ENCODE assay signal across 9 cellular contexts in genomic region chr11:101880208-101880607, GRCh38. TPM values are rescaled to one million over a fixed set of nuclear protein-coding genes. Genes with fewer than 3 reads are reported as not detected.
DNase-seq lines count a peak whose midpoint lies in the region; TF ChIP-seq lines count a peak whose summit lies in the region.
"Had no signal": no experiment of that assay in that cellular context is flagged by ENCODE, and none has a peak within 500 bp of the region (broad histone marks: within the 10 kb centered on the region; RNA-seq: fewer than 3 reads in every experiment).

No MANE protein-coding gene starts in this region.

- H3K4me1 ChIP-seq in KMS-11 (ENCODE audit: low read depth, poor library complexity, severe bottlenecking) = no peaks in the 10 kb centered on the region
- no peaks in the 10 kb centered on the region for H3K4me1 ChIP-seq in adrenal gland (replicated peaks in 1 of 2)
- no peaks in the 10 kb centered on the region for H3K4me1 ChIP-seq in mesendoderm (ENCODE audit: control insufficient read depth, low read depth, low read length)
- H3K4me1 ChIP-seq in prostate gland (replicated peaks) = no peaks in the 10 kb centered on the region

- peak; percentile 7 for DNase-seq in GM10248 (ENCODE audit: extremely low spot score)
- peak in 1 of 7 donors; percentile 4 for DNase-seq in adrenal gland
- DNase-seq in mesendoderm = peak; percentile 66
- DNase-seq in activated CD4-positive, alpha-beta memory T cell treated with anti-CD3 and anti-CD28 coated beads, Interleukin-2, amount 10 ng/mL, durations not matched to agents 7 days and 5 days = no peak
- no peak for DNase-seq in cerebellum (ENCODE audit: low spot score)
- no peak for DNase-seq in prostate gland (ENCODE audit: low spot score)
- DNase-seq in activated T-helper 1 cell treated with anti-CD3 and anti-CD28 coated beads, Interleukin-12 subunit alpha, Interleukin-12 subunit beta, Interleukin-2, Interleukin-4 antibody, amounts not matched to agents 30 ng/mL and 10 ng/mL and 1 ng/mL, durations not matched to agents 14 hours and 24 hours and 36 hours (ENCODE audit: low spot score) = no peak
- DNase-seq: effector memory CD4-positive, alpha-beta T cell had no signal

- H3K4ac ChIP-seq in mesendoderm (ENCODE audit: low read depth, low read length) = no peak overlapping the region

- H3K36me3 Mint-ChIP-seq in activated CD4-positive, alpha-beta memory T cell treated with anti-CD3 and anti-CD28 coated beads, Interleukin-2, amount 10 ng/mL, durations not matched to agents 7 days and 5 days (ENCODE audit: low read depth) = no peaks in the 10 kb centered on the region
- H3K36me3 Mint-ChIP-seq in activated T-helper 1 cell treated with anti-CD3 and anti-CD28 coated beads, Interleukin-12 subunit alpha, Interleukin-12 subunit beta, Interleukin-2, Interleukin-4 antibody, amounts not matched to agents 30 ng/mL and 10 ng/mL and 1 ng/mL, durations not matched to agents 14 hours and 24 hours and 36 hours (ENCODE audit: low read depth) = no peaks in the 10 kb centered on the region

- peak; percentile 39 for TF ChIP-seq CTCF in GM10248 (IDR thresholded peaks at IDR 0.05; ENCODE audit: control extremely low read depth, extremely low read depth, low read depth, missing control alignments)
- TF ChIP-seq CTCF in KMS-11 (conservative IDR thresholded peaks at IDR 0.05; ENCODE audit: low read depth, low read length) = peak; percentile 29; the same call in 1 of the 2 replicates
- peak in 4 of 6 experiments; percentile 10 to 31 (median 24) for TF ChIP-seq CTCF in adrenal gland (IDR thresholded peaks at IDR 0.05)
- no peak for TF ChIP-seq CTCF in prostate gland (IDR thresholded peaks at IDR 0.05)

- no peaks in the 10 kb centered on the region for H3K9me3 Mint-ChIP-seq in activated CD4-positive, alpha-beta memory T cell treated with anti-CD3 and anti-CD28 coated beads, Interleukin-2, amount 10 ng/mL, durations not matched to agents 7 days and 5 days
- no peaks in the 10 kb centered on the region for H3K9me3 Mint-ChIP-seq in activated T-helper 1 cell treated with anti-CD3 and anti-CD28 coated beads, Interleukin-12 subunit alpha, Interleukin-12 subunit beta, Interleukin-2, Interleukin-4 antibody, amounts not matched to agents 30 ng/mL and 10 ng/mL and 1 ng/mL, durations not matched to agents 14 hours and 24 hours and 36 hours

- no peak overlapping the region for H2AK5ac ChIP-seq in mesendoderm (ENCODE audit: low read length)

- H3K4me2 ChIP-seq in KMS-11 (no peak overlapping the region), mesendoderm (ENCODE audit: low read length) (no peak overlapping the region)

- H4K5ac ChIP-seq in mesendoderm (ENCODE audit: low read length) = no peak overlapping the region

- H3K4me1 Mint-ChIP-seq in activated CD4-positive, alpha-beta memory T cell treated with anti-CD3 and anti-CD28 coated beads, Interleukin-2, amount 10 ng/mL, durations not matched to agents 7 days and 5 days = no peaks in the 10 kb centered on the region
- H3K4me1 Mint-ChIP-seq in activated T-helper 1 cell treated with anti-CD3 and anti-CD28 coated beads, Interleukin-12 subunit alpha, Interleukin-12 subunit beta, Interleukin-2, Interleukin-4 antibody, amounts not matched to agents 30 ng/mL and 10 ng/mL and 1 ng/mL, durations not matched to agents 14 hours and 24 hours and 36 hours (ENCODE audit: low read depth) = no peaks in the 10 kb centered on the region

- intact Hi-C loops in adrenal gland (cut with DNase I) = no loop called here
- intact Hi-C loops in prostate gland (cut with DNase I) = no loop called here
- intact Hi-C loops in activated T-helper 1 cell treated with anti-CD3 and anti-CD28 coated beads, Interleukin-12 subunit alpha, Interleukin-12 subunit beta, Interleukin-2, Interleukin-4 antibody, amounts not matched to agents 30 ng/mL and 10 ng/mL and 1 ng/mL, durations not matched to agents 14 hours and 24 hours and 36 hours (cut with micrococcal nuclease) = no loop called here

- H3K79me2 ChIP-seq in KMS-11 (ENCODE audit: insufficient read depth, low read depth) (no peaks in the 10 kb centered on the region), mesendoderm (ENCODE audit: control insufficient read depth, insufficient read depth, low read length) (no peaks in the 10 kb centered on the region)

- no peaks in the 10 kb centered on the region for H3K79me1 ChIP-seq in mesendoderm (ENCODE audit: low read length)

- H3K27me3 ChIP-seq in KMS-11 (ENCODE audit: insufficient read depth, low read depth) (no peaks in the 10 kb centered on the region), adrenal gland (no peaks in the 10 kb centered on the region), mesendoderm (ENCODE audit: insufficient read depth, low read length, poor library complexity) (no peaks in the 10 kb centered on the region), prostate gland (replicated peaks; ENCODE audit: insufficient read depth) (no peaks in the 10 kb centered on the region)

- no peak overlapping the region for H2BK120ac ChIP-seq in mesendoderm (ENCODE audit: low read depth, low read length)

- H2BK5ac ChIP-seq in mesendoderm (ENCODE audit: low read length) = no peak overlapping the region

- H3K27ac ChIP-seq in KMS-11 (no peak overlapping the region), adrenal gland (no peak overlapping the region), mesendoderm (ENCODE audit: low read depth, low read length) (no peak overlapping the region), prostate gland (no peak overlapping the region)

- no peak overlapping the region for H2BK15ac ChIP-seq in mesendoderm (replicated peaks; ENCODE audit: low read depth)

- H3K36me3 ChIP-seq in KMS-11 (ENCODE audit: insufficient read depth) (no peaks in the 10 kb centered on the region), adrenal gland (replicated peaks in 1 of 2) (no peaks in the 10 kb centered on the region), mesendoderm (ENCODE audit: control insufficient read depth, insufficient read depth, low read length) (no peaks in the 10 kb centered on the region), prostate gland (no peaks in the 10 kb centered on the region)

- H3K4me3 ChIP-seq in KMS-11 (IDR thresholded peaks at IDR 0.05; ENCODE audit: insufficient read depth, low read depth, low read length) (no peak overlapping the region), adrenal gland (no peak overlapping the region), mesendoderm (ENCODE audit: low read length) (no peak overlapping the region), prostate gland (no peak overlapping the region)

- no peak overlapping the region for H3K4me3 Mint-ChIP-seq in activated CD4-positive, alpha-beta memory T cell treated with anti-CD3 and anti-CD28 coated beads, Interleukin-2, amount 10 ng/mL, durations not matched to agents 7 days and 5 days
- no peak overlapping the region for H3K4me3 Mint-ChIP-seq in activated T-helper 1 cell treated with anti-CD3 and anti-CD28 coated beads, Interleukin-12 subunit alpha, Interleukin-12 subunit beta, Interleukin-2, Interleukin-4 antibody, amounts not matched to agents 30 ng/mL and 10 ng/mL and 1 ng/mL, durations not matched to agents 14 hours and 24 hours and 36 hours

- no peak overlapping the region for H3K56ac ChIP-seq in mesendoderm (ENCODE audit: low read length)

- H3K9me3 ChIP-seq in adrenal gland (replicated peaks in 1 of 3) = no peaks in the 10 kb centered on the region
- H3K9me3 ChIP-seq in prostate gland = no peaks in the 10 kb centered on the region

- CTCF ChIA-PET in GM10248 (lab: Yijun Ruan, JAX) = interaction anchor here (0.9 to 2.2 kb wide), 7 partner anchors 12 to 350 kb away, joined by 3 to 8 read pairs (median 3); no protein-coding TSS in a partner anchor
- CTCF ChIA-PET in activated CD4-positive, alpha-beta memory T cell treated with anti-CD3 and anti-CD28 coated beads, Interleukin-2, amount 10 ng/mL, durations not matched to agents 7 days and 5 days (lab: Charles Lee) = interaction anchor here (0.8 to 2.2 kb wide), 4 partner anchors 10 to 19 kb away, joined by 3 to 11 read pairs (median 4); no protein-coding TSS in a partner anchor

- H3K23ac ChIP-seq in mesendoderm (ENCODE audit: low read length) = no peak overlapping the region

- H4K8ac ChIP-seq in mesendoderm (ENCODE audit: low read depth, low read length) = no peak overlapping the region

- H3K27ac Mint-ChIP-seq in activated CD4-positive, alpha-beta memory T cell treated with anti-CD3 and anti-CD28 coated beads, Interleukin-2, amount 10 ng/mL, durations not matched to agents 7 days and 5 days = no peak overlapping the region
- H3K27ac Mint-ChIP-seq in activated T-helper 1 cell treated with anti-CD3 and anti-CD28 coated beads, Interleukin-12 subunit alpha, Interleukin-12 subunit beta, Interleukin-2, Interleukin-4 antibody, amounts not matched to agents 30 ng/mL and 10 ng/mL and 1 ng/mL, durations not matched to agents 14 hours and 24 hours and 36 hours = no peak overlapping the region

- no peak overlapping the region for H3K18ac ChIP-seq in mesendoderm (ENCODE audit: low read length)

- H3K27me3 Mint-ChIP-seq in activated CD4-positive, alpha-beta memory T cell treated with anti-CD3 and anti-CD28 coated beads, Interleukin-2, amount 10 ng/mL, durations not matched to agents 7 days and 5 days = peaks cover 4% of the 10 kb centered on the region
- no peaks in the 10 kb centered on the region for H3K27me3 Mint-ChIP-seq in activated T-helper 1 cell treated with anti-CD3 and anti-CD28 coated beads, Interleukin-12 subunit alpha, Interleukin-12 subunit beta, Interleukin-2, Interleukin-4 antibody, amounts not matched to agents 30 ng/mL and 10 ng/mL and 1 ng/mL, durations not matched to agents 14 hours and 24 hours and 36 hours (ENCODE audit: insufficient read depth)

- WGBS in adrenal gland, 4 donors = 67 to 85% (median 77%) methylated on average over 4 of the region's 4 CpGs
- no CpG with 5 or more reads among the region's 4 CpGs for WGBS in mesendoderm (ENCODE audit: extremely low coverage, insufficient coverage, low lambda C conversion rate)
- 80% methylated on average over 4 of the region's 4 CpGs for WGBS in prostate gland

- H2AFZ ChIP-seq in KMS-11 (ENCODE audit: low read depth) = 0 out of 2 replicates have a peak overlapping the region, but pooled peaks have one; percentile 31

- TF ChIP-seq POLR2A in adrenal gland (IDR thresholded peaks at IDR 0.05) (no peak), prostate gland (IDR thresholded peaks at IDR 0.05) (no peak)

- POLR2A ChIA-PET in GM10248 (lab: Yijun Ruan, JAX) = no interaction called here
- POLR2A ChIA-PET in activated CD4-positive, alpha-beta memory T cell treated with anti-CD3 and anti-CD28 coated beads, Interleukin-2, amount 10 ng/mL, durations not matched to agents 7 days and 5 days (lab: Charles Lee) = no interaction called here

- H3K9ac ChIP-seq in KMS-11 = no peak overlapping the region
- no peak overlapping the region for H3K9ac ChIP-seq in mesendoderm (ENCODE audit: low read length)

- no peaks in the 10 kb centered on the region for H4K20me1 ChIP-seq in KMS-11 (ENCODE audit: insufficient read depth)

RNA-seq across cellular contexts. Expression of gene CEP126, which starts 34.6 kb away (rescaled TPM):
- total RNA-seq in adrenal gland = 10 to 100 TPM in 1 of 8 donors, 1 to 10 TPM in 7; 1.7 to 11.5 (median 3.5) TPM
- polyA plus RNA-seq in adrenal gland = 10 to 100 TPM in 1 of 3 donors, 1 to 10 TPM in 2; 6.5 to 18.9 (median 8.7) TPM
- 0.80 TPM for polyA plus RNA-seq in mesendoderm (2013, experiment 1 of 2)
- polyA plus RNA-seq in mesendoderm (2013, experiment 2 of 2) = 0.78 TPM
- 1 to 10 TPM in 1 of 2 experiments, under 1 TPM in 1; 0.45 to 1.0 TPM for total RNA-seq in activated CD4-positive, alpha-beta memory T cell treated with anti-CD3 and anti-CD28 coated beads, Interleukin-2, amount 10 ng/mL, durations not matched to agents 7 days and 5 days
- 10.0 TPM for total RNA-seq in cerebellum
- 10 to 100 TPM in 1 of 2 donors, 1 to 10 TPM in 1; 2.0 to 15.2 TPM for total RNA-seq in prostate gland
- 0.41 and 1.2 TPM in 2 replicates for total RNA-seq in activated T-helper 1 cell treated with anti-CD3 and anti-CD28 coated beads, Interleukin-12 subunit alpha, Interleukin-12 subunit beta, Interleukin-2, Interleukin-4 antibody, amounts not matched to agents 30 ng/mL and 10 ng/mL and 1 ng/mL, durations not matched to agents 14 hours and 24 hours and 36 hours

RNA-seq across cellular contexts. Expression of gene ANGPTL5, which starts 36.1 kb away (rescaled TPM):
- under 1 TPM in 5 of 8 donors, not detected in 3; 0.11 to 0.58 (median 0.24) TPM for total RNA-seq in adrenal gland
- polyA plus RNA-seq in adrenal gland = under 1 TPM; 0.08 to 0.22 (median 0.13) TPM
- polyA plus RNA-seq in mesendoderm (2013, experiment 1 of 2) = not detected
- polyA plus RNA-seq in mesendoderm (2013, experiment 2 of 2) = not detected
- not detected for total RNA-seq in activated CD4-positive, alpha-beta memory T cell treated with anti-CD3 and anti-CD28 coated beads, Interleukin-2, amount 10 ng/mL, durations not matched to agents 7 days and 5 days
- total RNA-seq in cerebellum = 0.45 TPM
- total RNA-seq in prostate gland = under 1 TPM in 1 of 2 donors, not detected in 1; 0.57 TPM
- total RNA-seq in activated T-helper 1 cell treated with anti-CD3 and anti-CD28 coated beads, Interleukin-12 subunit alpha, Interleukin-12 subunit beta, Interleukin-2, Interleukin-4 antibody, amounts not matched to agents 30 ng/mL and 10 ng/mL and 1 ng/mL, durations not matched to agents 14 hours and 24 hours and 36 hours = not detected in 2 replicates

Comparison
In these comparisons a context has a peak if more than half of its experiments do, and no peak if none do; other contexts are left out.
1. DNase-seq: peak in GM10248 (single experiment) and mesendoderm (single experiment); none in activated CD4-positive, alpha-beta memory T cell treated with anti-CD3 and anti-CD28 coated beads, Interleukin-2, amount 10 ng/mL, durations not matched to agents 7 days and 5 days (single experiment), cerebellum (single experiment), prostate gland (single experiment) and activated T-helper 1 cell treated with anti-CD3 and anti-CD28 coated beads, Interleukin-12 subunit alpha, Interleukin-12 subunit beta, Interleukin-2, Interleukin-4 antibody, amounts not matched to agents 30 ng/mL and 10 ng/mL and 1 ng/mL, durations not matched to agents 14 hours and 24 hours and 36 hours (single experiment).
2. CTCF ChIP-seq: peak in GM10248 (single experiment), KMS-11 (single experiment) and adrenal gland (4 of 6); none in prostate gland (0 of 4).